ENCODE assay signal across 16 cellular contexts in the genomic region with DNA sequence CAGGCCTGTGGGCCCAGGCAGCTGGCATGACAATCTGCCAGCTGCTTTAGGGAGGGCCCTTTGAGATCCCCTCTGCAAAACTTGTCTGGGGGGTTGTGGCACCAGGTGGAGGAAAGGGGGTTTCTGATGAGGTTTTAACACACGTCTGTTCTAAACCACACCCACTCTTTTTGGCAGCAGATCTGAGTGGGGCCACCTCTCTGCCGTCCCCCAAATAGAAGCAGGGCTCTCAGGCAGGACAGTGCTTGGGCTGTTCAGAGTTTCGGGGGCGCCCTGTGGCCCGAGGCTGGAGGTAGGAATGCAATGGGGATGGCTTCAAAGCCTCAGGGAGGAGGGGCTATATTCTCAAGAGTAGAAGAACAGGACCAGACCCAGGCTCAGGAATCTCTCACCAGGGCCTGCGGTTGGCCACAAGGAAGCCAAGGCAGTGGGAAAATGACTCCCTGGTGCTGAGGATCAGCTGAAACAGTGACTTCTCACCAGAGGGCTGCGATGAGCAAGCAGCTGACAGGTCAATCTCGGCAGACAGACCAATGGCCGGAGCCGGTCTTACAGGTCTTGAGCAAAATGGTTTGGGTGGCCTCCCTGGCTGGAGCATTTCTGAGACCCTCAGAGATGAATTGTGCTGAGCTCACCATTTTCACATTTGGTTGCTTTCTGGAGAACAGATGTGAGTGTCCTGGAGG. TPM values are rescaled to one million over a fixed set of nuclear protein-coding genes. Genes with fewer than 3 reads are reported as not detected.
DNase-seq lines count a peak whose midpoint lies in the region; ATAC-seq, FAIRE-seq and TF ChIP-seq lines count a peak whose summit lies in the region.
"Had no signal": no experiment of that assay in that cellular context is flagged by ENCODE, and none has a peak within 500 bp of the region (broad histone marks: within the 10 kb centered on the region; RNA-seq: fewer than 3 reads in every experiment).

No MANE protein-coding gene starts in this region.

- TF ChIP-seq CTCF in astrocyte (IDR thresholded peaks at IDR 0.05; ENCODE audit: insufficient read depth, low read depth, low read length), result no peak
- TF ChIP-seq CTCF in type B pancreatic cell (conservative IDR thresholded peaks at IDR 0.05), result no peak
- no peak for TF ChIP-seq CTCF in GM10248 (IDR thresholded peaks at IDR 0.05; ENCODE audit: control extremely low read depth, extremely low read depth, low read depth, missing control alignments)

- no peak overlapping the region for H3K4me3 ChIP-seq in astrocyte (ENCODE audit: insufficient read depth, low read depth, low read length)
- H3K4me3 ChIP-seq: testis had no signal

- peaks cover 3% of the 10 kb centered on the region for H3K4me1 Mint-ChIP-seq in astrocyte (ENCODE audit: low read depth, unreplicated experiment)
- no peaks in the 10 kb centered on the region for H3K4me1 Mint-ChIP-seq in type B pancreatic cell (ENCODE audit: unreplicated experiment)
- H3K4me1 Mint-ChIP-seq: memory B cell had no signal

- H2AFZ ChIP-seq in astrocyte (ENCODE audit: low read depth, low read length), result no peak overlapping the region

- H3K9me3 Mint-ChIP-seq in astrocyte (ENCODE audit: unreplicated experiment) (no peaks in the 10 kb centered on the region), type B pancreatic cell (no peaks in the 10 kb centered on the region)
- H3K9me3 Mint-ChIP-seq: activated naive CD4-positive, alpha-beta T cell treated with anti-CD3 and anti-CD28 coated beads, Interleukin-2, amount 50 U/mL, for 72 hours; memory B cell; T-helper 1 cell treated with Interleukin-12 subunit alpha and Interleukin-12 subunit beta and Interleukin-4 antibody, amounts not matched to agents 30 μg/mL and 1 μg/mL, for 36 hours had no signal

- H3K27ac Mint-ChIP-seq in astrocyte (ENCODE audit: unreplicated experiment), result peak overlapping the region; percentile 47
- no peak overlapping the region for H3K27ac Mint-ChIP-seq in type B pancreatic cell
- H3K27ac Mint-ChIP-seq: activated naive CD4-positive, alpha-beta T cell treated with anti-CD3 and anti-CD28 coated beads, Interleukin-2, amount 50 U/mL, for 72 hours; memory B cell; T-helper 1 cell treated with Interleukin-12 subunit alpha and Interleukin-12 subunit beta and Interleukin-4 antibody, amounts not matched to agents 30 μg/mL and 1 μg/mL, for 36 hours had no signal

- intact Hi-C loops in cardiac septum (cut with DNase I), result no loop called here
- intact Hi-C loops in left ventricle myocardium superior (cut with micrococcal nuclease), result no loop called here

- no peak for FAIRE-seq in astrocyte (lab: Jason Lieb, UNC)

- H3K4me1 ChIP-seq in astrocyte (ENCODE audit: insufficient read depth, low read length), result no peaks in the 10 kb centered on the region
- H3K4me1 ChIP-seq: testis had no signal

- H3K79me2 ChIP-seq in astrocyte (ENCODE audit: insufficient read depth, low read length), result no peaks in the 10 kb centered on the region

- H3K36me3 Mint-ChIP-seq in astrocyte (ENCODE audit: low read depth, unreplicated experiment), result peaks cover 7% of the 10 kb centered on the region
- no peaks in the 10 kb centered on the region for H3K36me3 Mint-ChIP-seq in type B pancreatic cell
- H3K36me3 Mint-ChIP-seq: activated naive CD4-positive, alpha-beta T cell treated with anti-CD3 and anti-CD28 coated beads, Interleukin-2, amount 50 U/mL, for 72 hours; memory B cell had no signal

- no peak overlapping the region for H3K27ac ChIP-seq in astrocyte (ENCODE audit: low read depth, low read length)
- H3K27ac ChIP-seq: testis had no signal

- no peak for ATAC-seq in left ventricle myocardium superior
- ATAC-seq: activated naive CD4-positive, alpha-beta T cell treated with anti-CD3 and anti-CD28 coated beads, Interleukin-2, amount 50 U/mL, for 72 hours had no signal

- CTCF ChIA-PET in GM10248 (lab: Yijun Ruan, JAX), result no interaction called here

- no peak overlapping the region for H3K4me2 ChIP-seq in astrocyte (ENCODE audit: low read length)

- H3K9ac ChIP-seq in astrocyte (ENCODE audit: low read length), result no peak overlapping the region

- POLR2A ChIA-PET in GM10248 (lab: Yijun Ruan, JAX), result no interaction called here

- H3K4me3 Mint-ChIP-seq in astrocyte (ENCODE audit: unreplicated experiment) (no peak overlapping the region), type B pancreatic cell (no peak overlapping the region)
- H3K4me3 Mint-ChIP-seq: memory B cell; T-helper 1 cell treated with Interleukin-12 subunit alpha and Interleukin-12 subunit beta and Interleukin-4 antibody, amounts not matched to agents 30 μg/mL and 1 μg/mL, for 36 hours had no signal

- H3K27me3 ChIP-seq in astrocyte (ENCODE audit: insufficient read depth, low read length), result peaks cover 20% of the 10 kb centered on the region
- H3K27me3 ChIP-seq: testis had no signal

- H3K27me3 Mint-ChIP-seq in astrocyte (ENCODE audit: low read depth, unreplicated experiment) (peaks cover 63% of the 10 kb centered on the region), type B pancreatic cell (peaks cover 9% of the 10 kb centered on the region)

- no peaks in the 10 kb centered on the region for H3K9me3 ChIP-seq in astrocyte (ENCODE audit: insufficient read depth, low read depth, low read length)
- H3K9me3 ChIP-seq: testis had no signal

- no peaks in the 10 kb centered on the region for H4K20me1 ChIP-seq in astrocyte (ENCODE audit: insufficient read depth, low read length)

- no peaks in the 10 kb centered on the region for H3K36me3 ChIP-seq in astrocyte (ENCODE audit: insufficient read depth, low read length)

- DNase-seq in cardiac septum (ENCODE audit: low spot score) (peak; percentile 43), left ventricle myocardium superior (no peak), astrocyte (ENCODE audit: low read depth) (peak; percentile 39), iPS-NIHi7 (ENCODE audit: extremely low spot score) (peak; percentile 28), type B pancreatic cell (ENCODE audit: extremely low spot score, unreplicated experiment) (peak; percentile 58), NCI-H345 treated with DMSO at 0.1 percent for 48 hours (lab: John Stamatoyannopoulos, UW; ENCODE audit: unreplicated experiment) (no peak), GM10248 (ENCODE audit: extremely low spot score) (no peak)
- DNase-seq in activated T-cell treated with anti-CD3 and anti-CD28 coated beads, Interleukin-2, amount 50 U/mL, for 1 hour, result no peak
- DNase-seq: activated CD4-positive, alpha-beta T cell treated with anti-CD3 and anti-CD28 coated beads, Interleukin-2, amount 50 U/mL, for 48 hours; dermis blood vessel endothelial cell; DND-41; NCI-H1694 treated with DMSO at 0.1 percent for 48 hours; testis had no signal

RNA-seq across cellular contexts. Expression of gene KRT5, which starts 1.5 kb away (rescaled TPM):
- total RNA-seq in cardiac septum, result not detected
- 1.1 TPM for total RNA-seq in left ventricle myocardium superior
- total RNA-seq in astrocyte, result 0.25 TPM in 1 of 2 replicates, not detected in the other
- 13.0 and 25.0 TPM in 2 replicates for total RNA-seq in type B pancreatic cell (ENCODE audit: low replicate concordance)
- total RNA-seq: activated naive CD4-positive, alpha-beta T cell treated with anti-CD3 and anti-CD28 coated beads, Interleukin-2, amount 50 U/mL, for 72 hours had no signal

RNA-seq across cellular contexts. Expression of gene KRT6A, which starts 28.7 kb away (rescaled TPM):
- total RNA-seq in cardiac septum (not detected), left ventricle myocardium superior (0.27 TPM), astrocyte (0.95 and 1.4 TPM in 2 replicates), type B pancreatic cell (ENCODE audit: low replicate concordance) (9.9 and 41.6 TPM in 2 replicates)
- total RNA-seq: activated naive CD4-positive, alpha-beta T cell treated with anti-CD3 and anti-CD28 coated beads, Interleukin-2, amount 50 U/mL, for 72 hours had no signal

RNA-seq across cellular contexts. Expression of gene KRT71, which starts 31.2 kb away (rescaled TPM):
- total RNA-seq in cardiac septum (not detected), left ventricle myocardium superior (not detected), astrocyte (not detected in 2 replicates), type B pancreatic cell (ENCODE audit: low replicate concordance) (0.50 TPM in 1 of 2 replicates, not detected in the other)
- total RNA-seq: activated naive CD4-positive, alpha-beta T cell treated with anti-CD3 and anti-CD28 coated beads, Interleukin-2, amount 50 U/mL, for 72 hours; dermis blood vessel endothelial cell had no signal

RNA-seq across cellular contexts. Expression of gene KRT6C, which starts 48.1 kb away (rescaled TPM):
- total RNA-seq in cardiac septum, result not detected
- total RNA-seq in left ventricle myocardium superior, result not detected
- total RNA-seq in astrocyte, result not detected in 2 replicates
- total RNA-seq in type B pancreatic cell (ENCODE audit: low replicate concordance), result 0.19 and 0.31 TPM in 2 replicates
- total RNA-seq: activated naive CD4-positive, alpha-beta T cell treated with anti-CD3 and anti-CD28 coated beads, Interleukin-2, amount 50 U/mL, for 72 hours; dermis blood vessel endothelial cell had no signal

RNA-seq across cellular contexts. Expression of gene KRT74, which starts 51.9 kb away (rescaled TPM):
- total RNA-seq in cardiac septum (not detected), left ventricle myocardium superior (not detected), astrocyte (not detected in 2 replicates), type B pancreatic cell (ENCODE audit: low replicate concordance) (0.10 TPM in 1 of 2 replicates, not detected in the other)
- total RNA-seq: activated naive CD4-positive, alpha-beta T cell treated with anti-CD3 and anti-CD28 coated beads, Interleukin-2, amount 50 U/mL, for 72 hours; dermis blood vessel endothelial cell had no signal

Comparison
In these comparisons a context has a peak if more than half of its experiments do, and no peak if none do; other contexts are left out.
1. DNase-seq: peak in cardiac septum (single experiment), astrocyte (single experiment), iPS-NIHi7 (single experiment) and type B pancreatic cell (single experiment); none in left ventricle myocardium superior (single experiment), NCI-H345 treated with DMSO at 0.1 percent for 48 hours (single experiment), activated T-cell treated with anti-CD3 and anti-CD28 coated beads, Interleukin-2, amount 50 U/mL, for 1 hour (single experiment) and GM10248 (single experiment).